In genomic region chr9:89377411-89377810, GRCh38 we compare ENCODE assay signal across 20 cellular contexts. TPM values are rescaled to one million over a fixed set of nuclear protein-coding genes. Genes with fewer than 3 reads are reported as not detected.
DNase-seq lines count a peak whose midpoint lies in the region; ATAC-seq and TF ChIP-seq lines count a peak whose summit lies in the region.
"Had no signal": no experiment of that assay in that cellular context is flagged by ENCODE, and none has a peak within 500 bp of the region (broad histone marks: within the 10 kb centered on the region; RNA-seq: fewer than 3 reads in every experiment).

No MANE protein-coding gene starts in this region.

- no peaks in the 10 kb centered on the region for H3K9me3 Mint-ChIP-seq in activated T-cell treated with anti-CD3 and anti-CD28 coated beads, Interleukin-2, amount 50 U/mL, for 24 hours
- no peaks in the 10 kb centered on the region for H3K9me3 Mint-ChIP-seq in activated T-cell treated with anti-CD3 and anti-CD28 coated beads, Interleukin-2, amount 50 U/mL, for 4 hours
- no peaks in the 10 kb centered on the region for H3K9me3 Mint-ChIP-seq in IgD-negative memory B cell
- no peaks in the 10 kb centered on the region for H3K9me3 Mint-ChIP-seq in activated naive CD8-positive, alpha-beta T cell treated with anti-CD3 and anti-CD28 coated beads, Interleukin-2, amount 50 U/mL, for 24 hours

- H3K9me3 ChIP-seq in osteoblast (ENCODE audit: low read depth, low read length), result no peaks in the 10 kb centered on the region
- H3K9me3 ChIP-seq: A549, esophagus squamous epithelium, testis had no signal

- H3K79me2 ChIP-seq in osteoblast (ENCODE audit: insufficient read depth, low read length), result no peaks in the 10 kb centered on the region

- TF ChIP-seq CTCF in osteoblast (IDR thresholded peaks at IDR 0.05; ENCODE audit: extremely low read depth, low read depth, low read length), result no peak

- peaks cover 73% of the 10 kb centered on the region for H3K4me1 Mint-ChIP-seq in activated T-cell treated with anti-CD3 and anti-CD28 coated beads, Interleukin-2, amount 50 U/mL, for 24 hours (ENCODE audit: low read depth)
- H3K4me1 Mint-ChIP-seq in activated T-cell treated with anti-CD3 and anti-CD28 coated beads, Interleukin-2, amount 50 U/mL, for 4 hours (ENCODE audit: low read depth), result peaks cover 50% of the 10 kb centered on the region
- H3K4me1 Mint-ChIP-seq in IgD-negative memory B cell, result peaks cover 17 to 26% (median 19%) of the 10 kb centered on the region in 3 donors
- H3K4me1 Mint-ChIP-seq in activated naive CD8-positive, alpha-beta T cell treated with anti-CD3 and anti-CD28 coated beads, Interleukin-2, amount 50 U/mL, for 24 hours, result peaks cover 63% of the 10 kb centered on the region

- no peak overlapping the region for H2AFZ ChIP-seq in osteoblast (ENCODE audit: low read length)

- no peak for ATAC-seq in activated T-cell treated with anti-CD3 and anti-CD28 coated beads, Interleukin-2, amount 50 U/mL, for 4 hours
- no peak for ATAC-seq in activated naive CD8-positive, alpha-beta T cell treated with anti-CD3 and anti-CD28 coated beads, Interleukin-2, amount 50 U/mL, for 24 hours
- no peak for ATAC-seq in GM19463 (IDR thresholded peaks at IDR 0.05; ENCODE audit: unreplicated experiment)
- ATAC-seq: A549, left cardiac atrium had no signal

- DNase-seq in activated T-cell treated with anti-CD3 and anti-CD28 coated beads, Interleukin-2, amount 50 U/mL, for 24 hours, result no peak
- DNase-seq in activated T-cell treated with anti-CD3 and anti-CD28 coated beads, Interleukin-2, amount 50 U/mL, for 4 hours, result no peak
- DNase-seq in activated naive CD8-positive, alpha-beta T cell treated with anti-CD3 and anti-CD28 coated beads, Interleukin-2, amount 50 U/mL, for 24 hours, result no peak
- DNase-seq in osteoblast (ENCODE audit: insufficient read length, low spot score, missing footprints) (peak; percentile 55), NCI-H2196 (lab: John Stamatoyannopoulos, UW; ENCODE audit: unreplicated experiment) (no peak), HK-2 (ENCODE audit: unreplicated experiment) (no peak)
- DNase-seq: aorta; cerebellar nuclear complex; DMS79 treated with DMSO at 0.1 percent for 48 hours; effector CD4-positive, alpha-beta T cell; esophagus squamous epithelium; left cardiac atrium; NCI-H1048; NCI-H510A treated with DMSO at 0.1 percent for 48 hours; stimulated activated CD4-positive, alpha-beta T cell treated with anti-CD3 and anti-CD28 coated beads, Interleukin-4, amount 100 ng/mL, for 4 hours; SW 1271; testis had no signal

- no peak overlapping the region for H3K27ac ChIP-seq in osteoblast (ENCODE audit: low read depth, low read length)
- H3K27ac ChIP-seq: A549, esophagus squamous epithelium, testis had no signal

- H3K4me3 ChIP-seq in osteoblast (ENCODE audit: insufficient read depth, low read length), result no peak overlapping the region
- H3K4me3 ChIP-seq: A549, esophagus squamous epithelium, testis had no signal

- H3K4me3 Mint-ChIP-seq in activated T-cell treated with anti-CD3 and anti-CD28 coated beads, Interleukin-2, amount 50 U/mL, for 24 hours, result no peak overlapping the region
- no peak overlapping the region for H3K4me3 Mint-ChIP-seq in activated T-cell treated with anti-CD3 and anti-CD28 coated beads, Interleukin-2, amount 50 U/mL, for 4 hours
- H3K4me3 Mint-ChIP-seq in IgD-negative memory B cell, result no peak overlapping the region
- peak overlapping the region; percentile 7 for H3K4me3 Mint-ChIP-seq in activated naive CD8-positive, alpha-beta T cell treated with anti-CD3 and anti-CD28 coated beads, Interleukin-2, amount 50 U/mL, for 24 hours

- H3K27me3 Mint-ChIP-seq in activated T-cell treated with anti-CD3 and anti-CD28 coated beads, Interleukin-2, amount 50 U/mL, for 24 hours, result no peaks in the 10 kb centered on the region
- no peaks in the 10 kb centered on the region for H3K27me3 Mint-ChIP-seq in activated T-cell treated with anti-CD3 and anti-CD28 coated beads, Interleukin-2, amount 50 U/mL, for 4 hours (ENCODE audit: low read depth)
- no peaks in the 10 kb centered on the region for H3K27me3 Mint-ChIP-seq in IgD-negative memory B cell
- no peaks in the 10 kb centered on the region for H3K27me3 Mint-ChIP-seq in activated naive CD8-positive, alpha-beta T cell treated with anti-CD3 and anti-CD28 coated beads, Interleukin-2, amount 50 U/mL, for 24 hours

- no peaks in the 10 kb centered on the region for H4K20me1 ChIP-seq in osteoblast (ENCODE audit: insufficient read depth, low read length)

- H3K4me1 ChIP-seq in osteoblast (ENCODE audit: insufficient read depth, low read length), result no peaks in the 10 kb centered on the region
- H3K4me1 ChIP-seq: A549, testis had no signal

- H3K27ac Mint-ChIP-seq in activated T-cell treated with anti-CD3 and anti-CD28 coated beads, Interleukin-2, amount 50 U/mL, for 24 hours, result peak overlapping the region; percentile 94
- peak overlapping the region; percentile 73 to 84 (median 74) for H3K27ac Mint-ChIP-seq in IgD-negative memory B cell
- H3K27ac Mint-ChIP-seq in activated naive CD8-positive, alpha-beta T cell treated with anti-CD3 and anti-CD28 coated beads, Interleukin-2, amount 50 U/mL, for 24 hours, result peak overlapping the region; percentile 37

- H3K36me3 ChIP-seq in osteoblast (ENCODE audit: insufficient read depth, low read length), result no peaks in the 10 kb centered on the region

- no peaks in the 10 kb centered on the region for H3K27me3 ChIP-seq in osteoblast (ENCODE audit: insufficient read depth, low read length)
- H3K27me3 ChIP-seq: esophagus squamous epithelium, testis had no signal

- no peak overlapping the region for H3K4me2 ChIP-seq in osteoblast (ENCODE audit: insufficient read depth, low read length)
- H3K4me2 ChIP-seq: A549 had no signal

- H3K36me3 Mint-ChIP-seq in activated T-cell treated with anti-CD3 and anti-CD28 coated beads, Interleukin-2, amount 50 U/mL, for 24 hours (ENCODE audit: low read depth), result peaks cover 77% of the 10 kb centered on the region
- peaks cover 46% of the 10 kb centered on the region for H3K36me3 Mint-ChIP-seq in activated T-cell treated with anti-CD3 and anti-CD28 coated beads, Interleukin-2, amount 50 U/mL, for 4 hours (ENCODE audit: insufficient read depth)
- H3K36me3 Mint-ChIP-seq in IgD-negative memory B cell, result peaks cover 8% of the 10 kb centered on the region
- H3K36me3 Mint-ChIP-seq in activated naive CD8-positive, alpha-beta T cell treated with anti-CD3 and anti-CD28 coated beads, Interleukin-2, amount 50 U/mL, for 24 hours (ENCODE audit: low read depth), result peaks cover 53% of the 10 kb centered on the region

RNA-seq across cellular contexts. Expression of gene SECISBP2, which starts 59.1 kb away (rescaled TPM):
- total RNA-seq in activated T-cell treated with anti-CD3 and anti-CD28 coated beads, Interleukin-2, amount 50 U/mL, for 4 hours, result 10 to 100 TPM; 34.7 to 36.3 (median 35.1) TPM
- 30.6 TPM for polyA plus RNA-seq in IgD-negative memory B cell
- total RNA-seq in osteoblast, result 30.6 and 30.8 TPM in 2 replicates

Comparison
In these comparisons a context has a peak if more than half of its experiments do, and no peak if none do; other contexts are left out.
1. H3K27ac Mint-ChIP-seq: peak in every context shown above with its lines; median percentile 94 in activated T-cell treated with anti-CD3 and anti-CD28 coated beads, Interleukin-2, amount 50 U/mL, for 24 hours; 74 in IgD-negative memory B cell; 37 in activated naive CD8-positive, alpha-beta T cell treated with anti-CD3 and anti-CD28 coated beads, Interleukin-2, amount 50 U/mL, for 24 hours.